ENCODE assay signal across 20 cellular contexts in genomic region chr11:117871784-117872183, GRCh38. TPM values are rescaled to one million over a fixed set of nuclear protein-coding genes. Genes with fewer than 3 reads are reported as not detected.
DNase-seq lines count a peak whose midpoint lies in the region; ATAC-seq and TF ChIP-seq lines count a peak whose summit lies in the region.
"Had no signal": no experiment of that assay in that cellular context is flagged by ENCODE, and none has a peak within 500 bp of the region (broad histone marks: within the 10 kb centered on the region; RNA-seq: fewer than 3 reads in every experiment).

No MANE protein-coding gene starts in this region.

- intact Hi-C loops in heart right ventricle (cut with DNase I) (no loop called here), left ventricle myocardium superior (cut with micrococcal nuclease) (no loop called here), esophagus squamous epithelium (cut with DNase I) (no loop called here), uterus (cut with DNase I; ENCODE audit: low total_unique reads) (no loop called here)

- no peak overlapping the region for H2BK5ac ChIP-seq in neuronal stem cell (ENCODE audit: low read length)

- TF ChIP-seq POLR2A in esophagus squamous epithelium (IDR thresholded peaks at IDR 0.05) (no peak), uterus (IDR thresholded peaks at IDR 0.05) (no peak)

- H2AK5ac ChIP-seq in neuronal stem cell (ENCODE audit: low read depth, low read length) = no peak overlapping the region

- H3K4me3 ChIP-seq in heart right ventricle (no peak overlapping the region), esophagus squamous epithelium (no peak overlapping the region), neuronal stem cell (ENCODE audit: low read length in 2 of 2) (no peak overlapping the region), uterus (no peak overlapping the region)

- no peak overlapping the region for H3K9ac ChIP-seq in neuronal stem cell (ENCODE audit: low read depth, low read length, poor library complexity)
- H3K9ac ChIP-seq: KMS-11 had no signal

- H2AFZ ChIP-seq in neuronal stem cell (ENCODE audit: low read length) = no peak overlapping the region

- H4K91ac ChIP-seq in neuronal stem cell (ENCODE audit: low read depth, low read length, poor library complexity) = no peak overlapping the region

- ATAC-seq in heart right ventricle (no peak), left ventricle myocardium superior (no peak)
- ATAC-seq: HepG2 had no signal

- H3K14ac ChIP-seq in neuronal stem cell (ENCODE audit: low read length) = no peak overlapping the region

- H3K27ac ChIP-seq in heart right ventricle = peak overlapping the region in 6 of 10 donors; percentile 75 to 96 (median 92)
- H3K27ac ChIP-seq in esophagus squamous epithelium = peak overlapping the region in 3 of 4 donors; percentile 5 to 61 (median 11)
- H3K27ac ChIP-seq in neuronal stem cell (replicated peaks; ENCODE audit: low read length) = no peak overlapping the region
- H3K27ac ChIP-seq in uterus = peak overlapping the region; percentile 85 to 89
- H3K27ac ChIP-seq: C4-2B, KMS-11 had no signal

- H3K4me2 ChIP-seq in neuronal stem cell (ENCODE audit: insufficient read depth, low read length, poor library complexity, severe bottlenecking) = no peak overlapping the region
- H3K4me2 ChIP-seq: KMS-11 had no signal

- no peak overlapping the region for H2BK120ac ChIP-seq in neuronal stem cell (ENCODE audit: low read depth, low read length)

- H3K36me3 ChIP-seq in heart right ventricle (peaks cover 0 to 6% (median 0%) of the 10 kb centered on the region in 9 donors), esophagus squamous epithelium (no peaks in the 10 kb centered on the region), neuronal stem cell (replicated peaks in 1 of 2; ENCODE audit: control insufficient read depth in 2 of 2, insufficient read depth in 2 of 2, low read length in 2 of 2) (peaks cover 4 to 7% of the 10 kb centered on the region in 2 donors), uterus (no peaks in the 10 kb centered on the region)

- no peak overlapping the region for H3K18ac ChIP-seq in neuronal stem cell (ENCODE audit: low read length)

- no peak overlapping the region for H4K8ac ChIP-seq in neuronal stem cell (ENCODE audit: low read depth, low read length)

- H3K4me1 ChIP-seq in heart right ventricle = peaks cover 15 to 88% (median 67%) of the 10 kb centered on the region in 9 donors
- peaks cover 12 to 65% (median 21%) of the 10 kb centered on the region in 3 donors for H3K4me1 ChIP-seq in esophagus squamous epithelium
- H3K4me1 ChIP-seq in neuronal stem cell (ENCODE audit: control insufficient read depth in 2 of 2, insufficient read depth in 1 of 2, low read depth in 1 of 2, low read length in 2 of 2) = peaks cover 21 to 33% of the 10 kb centered on the region in 2 donors
- H3K4me1 ChIP-seq in uterus = peaks cover 20 to 27% of the 10 kb centered on the region in 2 donors

- H3K23ac ChIP-seq in neuronal stem cell (ENCODE audit: low read depth, low read length, poor library complexity) = peak overlapping the region; percentile 4

- H2BK15ac ChIP-seq in neuronal stem cell (ENCODE audit: low read length) = no peak overlapping the region

- H3K4ac ChIP-seq in neuronal stem cell (ENCODE audit: low read length) = no peak overlapping the region

- H3K79me1 ChIP-seq in neuronal stem cell (ENCODE audit: low read depth, low read length) = peaks cover 30% of the 10 kb centered on the region

- H3K9me3 ChIP-seq in heart right ventricle (no peaks in the 10 kb centered on the region), esophagus squamous epithelium (no peaks in the 10 kb centered on the region), neuronal stem cell (replicated peaks in 1 of 2; ENCODE audit: control insufficient read depth in 2 of 2, insufficient read depth in 1 of 2, low read depth in 1 of 2, low read length in 2 of 2) (no peaks in the 10 kb centered on the region), uterus (no peaks in the 10 kb centered on the region)

- peaks cover 0 to 39% (median 12%) of the 10 kb centered on the region in 7 donors for H3K27me3 ChIP-seq in heart right ventricle
- H3K27me3 ChIP-seq in esophagus squamous epithelium = peaks cover 5 to 70% (median 10%) of the 10 kb centered on the region in 4 donors
- H3K27me3 ChIP-seq in neuronal stem cell (ENCODE audit: control insufficient read depth in 3 of 3, insufficient read depth in 3 of 3, low read depth in 1 of 3, low read length in 3 of 3) = no peaks in the 10 kb centered on the region
- no peaks in the 10 kb centered on the region for H3K27me3 ChIP-seq in uterus

- WGBS in heart right ventricle, 2 donors = 83 to 84% methylated on average over 5 of the region's 5 CpGs
- WGBS in esophagus squamous epithelium, 2 donors = 43 to 67% methylated on average over 1 to 2 of the region's 5 CpGs
- WGBS in neuronal stem cell (ENCODE audit: extremely low coverage in 2 of 2, insufficient read length in 2 of 2, insufficient replicate concordance in 1 of 2), 2 donors = no CpG with 5 or more reads among the region's 5 CpGs

- no peak overlapping the region for H2BK12ac ChIP-seq in neuronal stem cell (ENCODE audit: low read length)

- DNase-seq in heart right ventricle (no peak), left ventricle myocardium superior (no peak), esophagus squamous epithelium (lab: John Stamatoyannopoulos, UW) (no peak), neuronal stem cell (ENCODE audit: low spot score) (no peak), uterus (no peak), germinal center (ENCODE audit: low spot score) (no peak)
- no peak for DNase-seq in activated naive CD4-positive, alpha-beta T cell treated with Interleukin-2 at 50 U/mL for 16 hours
- no peak for DNase-seq in activated effector memory CD4-positive, alpha-beta T cell treated with Interleukin-2 at 50 U/mL for 16 hours
- DNase-seq: COR-L47; DMS153; H7; NCI-H1092; NCI-H226; NK-92 treated with Interleukin-12 subunit alpha and Interleukin-12 subunit beta, amount 100 ng/mL, for 24 hours; OCI-M1 had no signal

- TF ChIP-seq CTCF in heart right ventricle (IDR thresholded peaks at IDR 0.05) = no peak
- TF ChIP-seq CTCF in esophagus squamous epithelium (IDR thresholded peaks at IDR 0.05) = no peak
- no peak for TF ChIP-seq CTCF in uterus (IDR thresholded peaks at IDR 0.05)

RNA-seq across cellular contexts. Expression of gene FXYD6, which starts 4.7 kb away (rescaled TPM):
- total RNA-seq in heart right ventricle (10 to 100 TPM; 22.0 to 42.5 (median 30.4) TPM), left ventricle myocardium superior (35.4 TPM), esophagus squamous epithelium (10 to 100 TPM in 1 of 4 donors, 1 to 10 TPM in 2, under 1 TPM in 1; 0.61 to 27.7 (median 2.1) TPM), uterus (100 to 1,000 TPM in 3 of 4 donors, 10 to 100 TPM in 1; 85.3 to 307 (median 192) TPM)
- 10 to 100 TPM; 62.3 to 65.2 TPM for polyA plus RNA-seq in heart right ventricle
- 291 TPM for polyA plus RNA-seq in neuronal stem cell (2013, experiment 1 of 2)
- 288 TPM for polyA plus RNA-seq in neuronal stem cell (2013, experiment 2 of 2)
- total RNA-seq: HepG2, MCF 10A had no signal
- polyA plus RNA-seq: HepG2 had no signal

RNA-seq across cellular contexts. Expression of gene FXYD2, which starts 47.2 kb away (rescaled TPM):
- total RNA-seq in heart right ventricle (1 to 10 TPM in 7 of 10 donors, under 1 TPM in 3; 0.40 to 3.2 (median 1.4) TPM), left ventricle myocardium superior (1.4 TPM), esophagus squamous epithelium (under 1 TPM in 2 of 4 donors, not detected in 2; 0.19 to 0.95 TPM), uterus (10 to 100 TPM in 1 of 4 donors, 1 to 10 TPM in 3; 2.1 to 36.4 (median 6.2) TPM)
- polyA plus RNA-seq in heart right ventricle = 1 to 10 TPM; 1.9 to 6.0 TPM
- polyA plus RNA-seq in neuronal stem cell (2013, experiment 1 of 2) = 4.1 TPM
- polyA plus RNA-seq in neuronal stem cell (2013, experiment 2 of 2) = 3.3 TPM
- total RNA-seq: A172, MCF 10A had no signal

RNA-seq across cellular contexts. Expression of gene TMPRSS13, which starts 57.4 kb away (rescaled TPM):
- total RNA-seq in heart right ventricle (under 1 TPM in 3 of 10 donors, not detected in 7; 0.07 to 0.32 (median 0.18) TPM), left ventricle myocardium superior (0.15 TPM), esophagus squamous epithelium (10 to 100 TPM; 11.1 to 31.7 (median 21.0) TPM), uterus (under 1 TPM in 3 of 4 donors, not detected in 1; 0.15 to 0.90 (median 0.51) TPM)
- under 1 TPM; 0.03 to 0.22 TPM for polyA plus RNA-seq in heart right ventricle
- 0.10 TPM for polyA plus RNA-seq in neuronal stem cell (2013, experiment 1 of 2)
- 0.12 TPM for polyA plus RNA-seq in neuronal stem cell (2013, experiment 2 of 2)
- total RNA-seq: A172, HepG2, MCF 10A had no signal
- polyA plus RNA-seq: HepG2 had no signal

Comparison
In these comparisons a context has a peak if more than half of its experiments do, and no peak if none do; other contexts are left out.
1. RNA of gene TMPRSS13, which starts 57.4 kb away (total RNA-seq): 11.1 to 31.7 TPM in esophagus squamous epithelium; 0.15 to 0.90 TPM in uterus, 0.15 TPM in left ventricle myocardium superior (single experiment) and 0.07 to 0.32 TPM in heart right ventricle; every median in the first group is over 4 times any median in the second.